Comparison of ENCODE assay signal across 8 cellular contexts in the genomic region with DNA sequence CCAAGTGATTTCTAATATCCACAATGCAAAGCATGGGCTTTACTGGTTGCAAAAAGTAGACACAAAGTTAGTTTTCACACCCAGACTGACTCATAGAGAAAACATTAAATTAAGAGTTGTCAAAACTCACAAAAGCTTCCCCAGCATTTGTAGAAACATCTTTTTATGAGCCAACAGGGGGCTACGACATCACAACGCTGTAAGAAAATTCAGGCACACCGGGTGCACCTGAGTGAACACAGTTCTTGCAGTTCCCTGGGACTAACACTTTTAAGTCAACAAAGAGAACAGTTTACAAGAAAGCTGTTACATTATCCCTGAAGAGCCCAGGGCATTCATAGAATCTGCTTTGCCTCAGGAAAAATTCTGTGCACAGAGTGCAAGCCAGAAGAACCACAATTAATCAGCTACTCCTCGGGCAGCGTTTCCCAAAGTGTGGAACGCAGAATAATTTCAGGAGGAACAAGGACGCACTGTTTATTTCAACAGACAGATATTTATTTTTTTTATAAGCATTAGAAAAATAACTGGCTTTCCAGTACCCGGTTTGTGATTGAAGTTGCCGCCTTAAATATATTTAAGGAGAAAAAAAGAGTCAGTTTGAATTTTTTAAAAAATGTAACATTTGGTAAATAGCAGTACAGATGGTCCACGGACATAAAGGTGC. TPM values are rescaled to one million over a fixed set of nuclear protein-coding genes. Genes with fewer than 3 reads are reported as not detected.
DNase-seq lines count a peak whose midpoint lies in the region; ATAC-seq, FAIRE-seq and TF ChIP-seq lines count a peak whose summit lies in the region.

No MANE protein-coding gene starts in this region.

- TF ChIP-seq POLR2A in gastrocnemius medialis (IDR thresholded peaks at IDR 0.05): no peak

- H3K27me3 ChIP-seq in ACC112 (ENCODE audit: insufficient read depth, low read length): no peaks in the 10 kb centered on the region
- no peaks in the 10 kb centered on the region for H3K27me3 ChIP-seq in gastrocnemius medialis

- peaks cover 61% of the 10 kb centered on the region for H3K4me1 Mint-ChIP-seq in activated B cell treated with CpG ODN at 0.5 μM for 24 hours

- intact Hi-C loops in activated B cell treated with CpG ODN at 0.5 μM for 24 hours (cut with micrococcal nuclease) (loop anchor here (1.0 to 5.0 kb wide), 5 partner anchors 20 to 296 kb away; a partner anchor contains a TSS), gastrocnemius medialis (cut with DNase I; ENCODE audit: low total_unique reads) (loop anchor here (1.0 to 5.0 kb wide), 5 partner anchors 66 to 296 kb away; a partner anchor contains a TSS)

- H3K4me3 Mint-ChIP-seq in activated B cell treated with CpG ODN at 0.5 μM for 24 hours: peak overlapping the region; percentile 90

- peak; percentile 44 for FAIRE-seq in GM19239 (lab: Jason Lieb, UNC)

- no peaks in the 10 kb centered on the region for H3K36me3 ChIP-seq in ACC112 (ENCODE audit: insufficient read depth, low read length)
- no peaks in the 10 kb centered on the region for H3K36me3 ChIP-seq in gastrocnemius medialis

- no peaks in the 10 kb centered on the region for H3K9me3 Mint-ChIP-seq in activated B cell treated with CpG ODN at 0.5 μM for 24 hours

- peak overlapping the region; percentile 98 for H3K4me3 ChIP-seq in ACC112 (ENCODE audit: low read depth, low read length)
- H3K4me3 ChIP-seq in gastrocnemius medialis: peak overlapping the region; percentile 79 to 94 (median 88)

- H3K27ac ChIP-seq in ACC112 (ENCODE audit: low read depth, low read length) (no peak overlapping the region), gastrocnemius medialis (peak overlapping the region; percentile 89 to 98 (median 95))

- no peak overlapping the region for H2AFZ ChIP-seq in ACC112 (ENCODE audit: low read length, unreplicated experiment)

- H3K79me2 ChIP-seq in ACC112 (ENCODE audit: control insufficient read depth, insufficient read depth, low read length, unreplicated experiment): peaks cover 58% of the 10 kb centered on the region

- DNase-seq in GM19239 (ENCODE audit: insufficient read length, low spot score): no peak
- no peak for DNase-seq in activated B cell treated with CpG ODN at 0.5 μM for 24 hours
- DNase-seq in germinal center (ENCODE audit: low spot score): peak; percentile 13
- no peak for DNase-seq in gastrocnemius medialis
- no peak for DNase-seq in superior temporal gyrus (ENCODE audit: extremely low spot score)
- no peak for DNase-seq in stimulated activated naive CD4-positive, alpha-beta T cell (lab: John Stamatoyannopoulos, UW)

- no peaks in the 10 kb centered on the region for H3K27me3 Mint-ChIP-seq in activated B cell treated with CpG ODN at 0.5 μM for 24 hours

- no peak for TF ChIP-seq CTCF in activated B cell treated with CpG ODN at 0.5 μM for 24 hours (IDR thresholded peaks at IDR 0.05)
- no peak for TF ChIP-seq CTCF in gastrocnemius medialis (IDR thresholded peaks at IDR 0.05 in 4 of 5, conservative IDR thresholded peaks at IDR 0.05 in 1 of 5)

- POLR2A ChIA-PET in activated B cell treated with CpG ODN at 0.5 μM for 24 hours (lab: Charles Lee): interaction anchor here (0.7 to 2.4 kb wide), 9 partner anchors 19 to 153 kb away, joined by 3 to 8 read pairs (median 4); a partner anchor contains a TSS

- CTCF ChIA-PET in activated B cell treated with CpG ODN at 0.5 μM for 24 hours (lab: Charles Lee): interaction anchor here (1.0 to 1.7 kb wide), 5 partner anchors 11 to 102 kb away, joined by 3 to 5 read pairs (median 3); no protein-coding TSS in a partner anchor

- ATAC-seq in activated B cell treated with CpG ODN at 0.5 μM for 24 hours (ENCODE audit: low read depth): no peak
- ATAC-seq in gastrocnemius medialis: no peak
- no peak for ATAC-seq in HG03097 (IDR thresholded peaks at IDR 0.05; ENCODE audit: low FRiP score, unreplicated experiment)

- peaks cover 36% of the 10 kb centered on the region for H3K4me1 ChIP-seq in ACC112 (ENCODE audit: control insufficient read depth, insufficient read depth, low read length, unreplicated experiment)
- H3K4me1 ChIP-seq in gastrocnemius medialis: peaks cover 56 to 59% of the 10 kb centered on the region in 2 donors

- H3K27ac Mint-ChIP-seq in activated B cell treated with CpG ODN at 0.5 μM for 24 hours: peak overlapping the region; percentile 83

- in situ Hi-C loops in gastrocnemius medialis (cut with MboI; ENCODE audit: low sequenced_read_pairs in 4 of 4): loop anchor here in 3 of 4 donors (25.0 kb wide), 1 partner anchor 276 kb away; a partner anchor contains a TSS

- H3K36me3 Mint-ChIP-seq in activated B cell treated with CpG ODN at 0.5 μM for 24 hours (ENCODE audit: low read depth): peaks cover 21% of the 10 kb centered on the region

- no peaks in the 10 kb centered on the region for H3K9me3 ChIP-seq in gastrocnemius medialis

RNA-seq across cellular contexts. Expression of a gene that starts 1.2 kb away (rescaled TPM):
- 46.4 and 53.1 TPM in 2 replicates for total RNA-seq in activated B cell treated with CpG ODN at 0.5 μM for 24 hours
- total RNA-seq in gastrocnemius medialis: 10 to 100 TPM; 14.7 to 21.5 (median 19.0) TPM

RNA-seq across cellular contexts. Expression of a gene that starts 29.6 kb away (rescaled TPM):
- 410 and 464 TPM in 2 replicates for total RNA-seq in activated B cell treated with CpG ODN at 0.5 μM for 24 hours
- total RNA-seq in gastrocnemius medialis: 10 to 100 TPM in 1 of 4 donors, 1 to 10 TPM in 3; 7.2 to 13.0 (median 8.2) TPM

RNA-seq across cellular contexts. Expression of a gene that starts 59.5 kb away (rescaled TPM):
- total RNA-seq in activated B cell treated with CpG ODN at 0.5 μM for 24 hours: not detected in 2 replicates
- total RNA-seq in gastrocnemius medialis: not detected

Comparison
In these comparisons a context has a peak if more than half of its experiments do, and no peak if none do; other contexts are left out.
1. RNA of a gene that starts 29.6 kb away (total RNA-seq): 410 to 464 TPM in activated B cell treated with CpG ODN at 0.5 μM for 24 hours; 7.2 to 13.0 TPM in gastrocnemius medialis; every median in the first group is over 10 times any median in the second.